12 cellular contexts compared by ENCODE assay signal in genomic region chr17:4942760-4943508, GRCh38. TPM values are rescaled to one million over a fixed set of nuclear protein-coding genes. Genes with fewer than 3 reads are reported as not detected.
DNase-seq lines count a peak whose midpoint lies in the region; TF ChIP-seq lines count a peak whose summit lies in the region.
"Had no signal": no experiment of that assay in that cellular context is flagged by ENCODE, and none has a peak within 500 bp of the region (broad histone marks: within the 10 kb centered on the region; RNA-seq: fewer than 3 reads in every experiment).

No MANE protein-coding gene starts in this region.

- H3K36me3 Mint-ChIP-seq in CD8-positive, alpha-beta memory T cell: peaks cover 13 to 86% (median 29%) of the 10 kb centered on the region in 3 donors
- H3K36me3 Mint-ChIP-seq in chondrocyte (ENCODE audit: low read depth) (peaks cover 25% of the 10 kb centered on the region), progenitor cell of endocrine pancreas (ENCODE audit: insufficient read depth) (peaks cover 9% of the 10 kb centered on the region)

- H3K9ac ChIP-seq in Karpas-422 (ENCODE audit: low read length) (peak overlapping the region; percentile 95; the same call in 1 of the 2 replicates), mesendoderm (ENCODE audit: low read length) (no peak overlapping the region)

- CTCF ChIA-PET in CD8-positive, alpha-beta memory T cell (lab: Charles Lee): interaction anchor here (0.9 to 1.1 kb wide), 2 partner anchors 24 to 38 kb away, joined by 3 read pairs; partner anchors contain the start of gene SPAG7

- H2BK5ac ChIP-seq in mesendoderm (ENCODE audit: low read length): no peak overlapping the region

- POLR2A ChIA-PET in CD8-positive, alpha-beta memory T cell (lab: Charles Lee): interaction anchor here (0.6 to 0.8 kb wide), 2 partner anchors 8 to 20 kb away, joined by 3 to 7 read pairs; partner anchors contain the start of gene ENO3

- H2BK120ac ChIP-seq in mesendoderm (ENCODE audit: low read depth, low read length): no peak overlapping the region

- H3K79me1 ChIP-seq in mesendoderm (ENCODE audit: low read length): peaks cover 24% of the 10 kb centered on the region

- H3K4me1 ChIP-seq in CD8-positive, alpha-beta memory T cell (ENCODE audit: insufficient read depth, low read length): peaks cover 75% of the 10 kb centered on the region
- H3K4me1 ChIP-seq in Karpas-422 (ENCODE audit: low read length) (peaks cover 67% of the 10 kb centered on the region), mesendoderm (ENCODE audit: control insufficient read depth, low read depth, low read length) (peaks cover 8% of the 10 kb centered on the region)

- no peak for DNase-seq in CD8-positive, alpha-beta memory T cell
- no peak for DNase-seq in Karpas-422
- no peak for DNase-seq in chondrocyte (ENCODE audit: low spot score)
- DNase-seq in progenitor cell of endocrine pancreas (ENCODE audit: low spot score, unreplicated experiment): no peak
- no peak for DNase-seq in occipital lobe (lab: John Stamatoyannopoulos, UW)
- no peak for DNase-seq in GM13977 (ENCODE audit: low spot score)
- DNase-seq in mesendoderm: no peak
- no peak for DNase-seq in stimulated activated CD4-positive, alpha-beta T cell treated with anti-CD3 and anti-CD28 coated beads, Interleukin-15, amount 100 ng/mL, for 24 hours
- DNase-seq: DMS53; NCI-H1105; stimulated activated CD4-positive, alpha-beta T cell treated with anti-CD3 and anti-CD28 coated beads, Interleukin-4, amount 100 ng/mL, for 24 hours had no signal

- H4K5ac ChIP-seq in mesendoderm (ENCODE audit: low read length): no peak overlapping the region

- peak overlapping the region; percentile 86 to 97 (median 96) for H3K4me3 Mint-ChIP-seq in CD8-positive, alpha-beta memory T cell
- H3K4me3 Mint-ChIP-seq in chondrocyte (ENCODE audit: unreplicated experiment) (no peak overlapping the region), progenitor cell of endocrine pancreas (ENCODE audit: low read depth) (peak overlapping the region; percentile 19)

- H3K4me1 Mint-ChIP-seq in CD8-positive, alpha-beta memory T cell: peaks cover 68 to 83% (median 76%) of the 10 kb centered on the region in 3 donors
- H3K4me1 Mint-ChIP-seq in chondrocyte (ENCODE audit: low read depth): peaks cover 73% of the 10 kb centered on the region
- peaks cover 37% of the 10 kb centered on the region for H3K4me1 Mint-ChIP-seq in progenitor cell of endocrine pancreas (ENCODE audit: low read depth)

- peak overlapping the region; percentile 15 to 99 (median 78) for H3K27ac Mint-ChIP-seq in CD8-positive, alpha-beta memory T cell
- H3K27ac Mint-ChIP-seq in chondrocyte (ENCODE audit: unreplicated experiment): peak overlapping the region; percentile 94
- peak overlapping the region; percentile 79 for H3K27ac Mint-ChIP-seq in progenitor cell of endocrine pancreas

- H2AK5ac ChIP-seq in mesendoderm (ENCODE audit: low read length): no peak overlapping the region

- WGBS in mesendoderm (ENCODE audit: extremely low coverage, insufficient coverage, low lambda C conversion rate): no CpG with 5 or more reads among the region's 13 CpGs

- H3K4me2 ChIP-seq in Karpas-422 (ENCODE audit: low read depth, low read length, poor library complexity, severe bottlenecking): peak overlapping the region; percentile 94
- no peak overlapping the region for H3K4me2 ChIP-seq in mesendoderm (ENCODE audit: low read length)

- no peak overlapping the region for H3K23ac ChIP-seq in mesendoderm (ENCODE audit: low read length)

- H2BK15ac ChIP-seq in mesendoderm (replicated peaks; ENCODE audit: low read depth): no peak overlapping the region

- H4K8ac ChIP-seq in mesendoderm (ENCODE audit: low read depth, low read length): no peak overlapping the region

- H2AFZ ChIP-seq in Karpas-422 (ENCODE audit: low read length): no peak overlapping the region

- H3K27me3 ChIP-seq in CD8-positive, alpha-beta memory T cell (ENCODE audit: insufficient read depth, low read length, poor library complexity, severe bottlenecking): no peaks in the 10 kb centered on the region
- H3K27me3 ChIP-seq in Karpas-422 (ENCODE audit: low read length): no peaks in the 10 kb centered on the region
- no peaks in the 10 kb centered on the region for H3K27me3 ChIP-seq in mesendoderm (ENCODE audit: insufficient read depth, low read length, poor library complexity)

- TF ChIP-seq CTCF in chondrocyte (IDR thresholded peaks at IDR 0.05): no peak
- TF ChIP-seq CTCF in progenitor cell of endocrine pancreas (IDR thresholded peaks at IDR 0.05; ENCODE audit: unreplicated experiment): no peak
- no peak for TF ChIP-seq CTCF in GM13977 (IDR thresholded peaks at IDR 0.05; ENCODE audit: extremely low read depth, insufficient read depth, missing control alignments)

- H3K9me3 ChIP-seq in CD8-positive, alpha-beta memory T cell (ENCODE audit: low read length): no peaks in the 10 kb centered on the region
- H3K9me3 ChIP-seq in Karpas-422 (ENCODE audit: low read length): no peaks in the 10 kb centered on the region
- H3K9me3 ChIP-seq: HAP-1 had no signal

- peaks cover 0 to 6% of the 10 kb centered on the region in 2 donors for H3K27me3 Mint-ChIP-seq in CD8-positive, alpha-beta memory T cell
- H3K27me3 Mint-ChIP-seq in chondrocyte (ENCODE audit: low read depth): no peaks in the 10 kb centered on the region
- H3K27me3 Mint-ChIP-seq in progenitor cell of endocrine pancreas: no peaks in the 10 kb centered on the region

- H3K79me2 ChIP-seq in Karpas-422 (ENCODE audit: low read length) (peaks cover 70% of the 10 kb centered on the region), mesendoderm (ENCODE audit: control insufficient read depth, insufficient read depth, low read length) (peaks cover 69% of the 10 kb centered on the region)

- no peak overlapping the region for H3K4ac ChIP-seq in mesendoderm (ENCODE audit: low read depth, low read length)

- in situ Hi-C loops in GM13977 (cut with MboI; ENCODE audit: low pct_unique_long_range_greater_than_20kb, low sequenced_read_pairs, unreplicated experiment): no loop called here

- no peaks in the 10 kb centered on the region for H3K9me3 Mint-ChIP-seq in CD8-positive, alpha-beta memory T cell
- H3K9me3 Mint-ChIP-seq in chondrocyte (ENCODE audit: low read depth): no peaks in the 10 kb centered on the region
- H3K9me3 Mint-ChIP-seq in progenitor cell of endocrine pancreas (ENCODE audit: low read depth): no peaks in the 10 kb centered on the region

- no peaks in the 10 kb centered on the region for H3K9me2 ChIP-seq in Karpas-422 (replicated peaks; ENCODE audit: insufficient read depth, low read length)

- peak overlapping the region; percentile 97 for H3K4me3 ChIP-seq in CD8-positive, alpha-beta memory T cell (ENCODE audit: low read length)
- H3K4me3 ChIP-seq in Karpas-422 (ENCODE audit: low read length) (0 out of 2 replicates have a peak overlapping the region, but pooled peaks have one; percentile 78), mesendoderm (ENCODE audit: low read length) (no peak overlapping the region)
- H3K4me3 ChIP-seq: HAP-1 had no signal

- H3K36me3 ChIP-seq in CD8-positive, alpha-beta memory T cell (ENCODE audit: insufficient read depth, low read length): peaks cover 38% of the 10 kb centered on the region
- H3K36me3 ChIP-seq in Karpas-422 (ENCODE audit: insufficient read depth, low read length): peaks cover 42% of the 10 kb centered on the region
- H3K36me3 ChIP-seq in mesendoderm (ENCODE audit: control insufficient read depth, insufficient read depth, low read length): peaks cover 17% of the 10 kb centered on the region

- H4K20me1 ChIP-seq in Karpas-422 (ENCODE audit: insufficient read depth, low read depth, low read length): peaks cover 32% of the 10 kb centered on the region

- no peak overlapping the region for H3K56ac ChIP-seq in mesendoderm (ENCODE audit: low read length)

- H3K18ac ChIP-seq in mesendoderm (ENCODE audit: low read length): no peak overlapping the region

- no peak overlapping the region for H3K27ac ChIP-seq in CD8-positive, alpha-beta memory T cell (ENCODE audit: low read depth, low read length)
- H3K27ac ChIP-seq in Karpas-422 (ENCODE audit: low read length): peak overlapping the region; percentile 91; the same call in 1 of the 2 replicates
- H3K27ac ChIP-seq in mesendoderm (ENCODE audit: low read depth, low read length): no peak overlapping the region

RNA-seq across cellular contexts. Expression of gene RNF167, which starts 2.9 kb away (rescaled TPM):
- 100 to 1,000 TPM; 187 to 192 TPM for total RNA-seq in CD8-positive, alpha-beta memory T cell
- polyA plus RNA-seq in CD8-positive, alpha-beta memory T cell: 69.0 TPM
- total RNA-seq in Karpas-422 (2014; rRNA removed; shearing (Covaris generic); ENCODE audit: low replicate concordance): 49.9 and 50.5 TPM in 2 replicates
- total RNA-seq in chondrocyte (69.7 to 95.8 TPM (median 74.5 TPM) in 3 replicates), progenitor cell of endocrine pancreas (97.4 and 106 TPM in 2 replicates), occipital lobe (10.3 TPM)
- 181 TPM for polyA plus RNA-seq in mesendoderm (2013, experiment 1 of 2)
- polyA plus RNA-seq in mesendoderm (2013, experiment 2 of 2): 176 TPM

RNA-seq across cellular contexts. Expression of gene SLC25A11, which starts 3.1 kb away (rescaled TPM):
- total RNA-seq in CD8-positive, alpha-beta memory T cell: 100 to 1,000 TPM in 1 of 2 experiments, 10 to 100 TPM in 1; 90.0 to 101 TPM
- polyA plus RNA-seq in CD8-positive, alpha-beta memory T cell: 85.1 TPM
- 79.0 and 79.1 TPM in 2 replicates for total RNA-seq in Karpas-422 (2014; rRNA removed; shearing (Covaris generic); ENCODE audit: low replicate concordance)
- total RNA-seq in chondrocyte (44.0 to 62.4 TPM (median 46.6 TPM) in 3 replicates), progenitor cell of endocrine pancreas (46.8 and 47.4 TPM in 2 replicates), occipital lobe (44.6 TPM)
- polyA plus RNA-seq in mesendoderm (2013, experiment 1 of 2): 41.8 TPM
- 41.5 TPM for polyA plus RNA-seq in mesendoderm (2013, experiment 2 of 2)

RNA-seq across cellular contexts. Expression of gene PFN1, which starts 5.4 kb away (rescaled TPM):
- total RNA-seq in CD8-positive, alpha-beta memory T cell: 1,000 to 10,000 TPM; 1,826 to 1,841 TPM
- 2,601 TPM for polyA plus RNA-seq in CD8-positive, alpha-beta memory T cell
- total RNA-seq in Karpas-422 (2014; rRNA removed; shearing (Covaris generic); ENCODE audit: low replicate concordance): 748 and 1,567 TPM in 2 replicates
- total RNA-seq in chondrocyte: 512 to 784 TPM (median 766 TPM) in 3 replicates
- 372 and 404 TPM in 2 replicates for total RNA-seq in progenitor cell of endocrine pancreas
- total RNA-seq in occipital lobe: 53.0 TPM
- polyA plus RNA-seq in mesendoderm (2013, experiment 1 of 2): 2,067 TPM
- 2,097 TPM for polyA plus RNA-seq in mesendoderm (2013, experiment 2 of 2)

RNA-seq across cellular contexts. Expression of gene ENO3, which starts 8.0 kb away (rescaled TPM):
- 10 to 100 TPM; 27.1 to 29.4 TPM for total RNA-seq in CD8-positive, alpha-beta memory T cell
- 1.3 TPM for polyA plus RNA-seq in CD8-positive, alpha-beta memory T cell
- 31.1 and 31.6 TPM in 2 replicates for total RNA-seq in Karpas-422 (2014; rRNA removed; shearing (Covaris generic); ENCODE audit: low replicate concordance)
- total RNA-seq in chondrocyte (7.0 to 9.8 TPM (median 7.4 TPM) in 3 replicates), progenitor cell of endocrine pancreas (23.4 and 25.8 TPM in 2 replicates), occipital lobe (2.3 TPM)
- 8.2 TPM for polyA plus RNA-seq in mesendoderm (2013, experiment 1 of 2)
- polyA plus RNA-seq in mesendoderm (2013, experiment 2 of 2): 9.8 TPM

RNA-seq across cellular contexts. Expression of gene GP1BA, which starts 10.9 kb away (rescaled TPM):
- not detected for total RNA-seq in CD8-positive, alpha-beta memory T cell
- not detected for polyA plus RNA-seq in CD8-positive, alpha-beta memory T cell
- not detected in 2 replicates for total RNA-seq in Karpas-422 (2014; rRNA removed; shearing (Covaris generic); ENCODE audit: low replicate concordance)
- total RNA-seq in chondrocyte: not detected in 3 replicates
- not detected in 2 replicates for total RNA-seq in progenitor cell of endocrine pancreas
- not detected for total RNA-seq in occipital lobe
- polyA plus RNA-seq in mesendoderm (2013, experiment 1 of 2): not detected
- polyA plus RNA-seq in mesendoderm (2013, experiment 2 of 2): not detected
